Comparison of ENCODE assay signal across 8 cellular contexts in genomic region chr13:51803422-51804294, GRCh38. TPM values are rescaled to one million over a fixed set of nuclear protein-coding genes. Genes with fewer than 3 reads are reported as not detected.
A peak's percentile ranks its signal among the peaks of the same experiment; 100 is the strongest.
DNase-seq lines count a peak whose midpoint lies in the region; ATAC-seq and TF ChIP-seq lines count a peak whose summit lies in the region.

DHRS12 (minus strand) TSS chr13:51804163; CDS start chr13:51799659, 4,504 bp downstream.

- H3K27me3 ChIP-seq in layer of hippocampus (ENCODE audit: control insufficient read depth, insufficient read depth, low read length) = no peaks in the 10 kb centered on the region

- H3K9me3 Mint-ChIP-seq in activated CD4-positive, alpha-beta T cell treated with anti-CD3 and anti-CD28 coated beads for 36 hours (ENCODE audit: low read depth) = peaks cover under 1% of the 10 kb centered on the region

- peak within 1 kb of the TSS; percentile 100 for H3K27ac ChIP-seq in layer of hippocampus (ENCODE audit: low read depth, low read length)

- CTCF ChIA-PET in activated CD4-positive, alpha-beta T cell treated with anti-CD3 and anti-CD28 coated beads for 36 hours (lab: Charles Lee) = interaction anchor here (0.7 to 2.3 kb wide), 7 partner anchors 11 to 267 kb away, joined by 3 to 14 read pairs (median 3); no protein-coding TSS in a partner anchor

- H3K27ac Mint-ChIP-seq in activated CD4-positive, alpha-beta T cell treated with anti-CD3 and anti-CD28 coated beads for 36 hours = peak within 1 kb of the TSS; percentile 99

- peaks cover 7% of the 10 kb centered on the region for H3K36me3 Mint-ChIP-seq in activated CD4-positive, alpha-beta T cell treated with anti-CD3 and anti-CD28 coated beads for 36 hours (ENCODE audit: low read depth)

- intact Hi-C loops in activated CD4-positive, alpha-beta T cell treated with anti-CD3 and anti-CD28 coated beads for 36 hours (cut with DNase I, micrococcal nuclease) = loop anchor here (1.0 to 5.0 kb wide), 15 partner anchors 12 to 1806 kb away; partner anchors contain the start of genes INTS6 (in 2 of the 2), ALG11 (in 1 of the 2), CKAP2 (in 1 of the 2) and FAM124A (in 1 of the 2)

- peak within 1 kb of the TSS; percentile 79 for H3K4me3 ChIP-seq in choroid plexus epithelial cell (ENCODE audit: low read depth, low read length)

- H3K27me3 Mint-ChIP-seq in activated CD4-positive, alpha-beta T cell treated with anti-CD3 and anti-CD28 coated beads for 36 hours = no peaks in the 10 kb centered on the region

- ATAC-seq in GM18870 (IDR thresholded peaks at IDR 0.05; ENCODE audit: unreplicated experiment) = peak; percentile 64
- peak; percentile 86 for ATAC-seq in HG03103 (IDR thresholded peaks at IDR 0.05; ENCODE audit: low read depth, unreplicated experiment)
- ATAC-seq in activated CD4-positive, alpha-beta T cell treated with anti-CD3 and anti-CD28 coated beads for 36 hours = peak; percentile 77

- POLR2A ChIA-PET in activated CD4-positive, alpha-beta T cell treated with anti-CD3 and anti-CD28 coated beads for 36 hours (lab: Charles Lee) = interaction anchor here (0.6 to 2.1 kb wide), 4 partner anchors 15 to 363 kb away, joined by 3 to 30 read pairs (median 8); partner anchors contain the start of gene INTS6

- peak within 1 kb of the TSS; percentile 87 for H3K4me3 Mint-ChIP-seq in activated CD4-positive, alpha-beta T cell treated with anti-CD3 and anti-CD28 coated beads for 36 hours

- DNase-seq in AG20443 (ENCODE audit: low spot score) = peak; percentile 97
- DNase-seq in NCI-H446 treated with DMSO at 0.1 percent for 48 hours (lab: John Stamatoyannopoulos, UW) = peak; percentile 63
- peak; percentile 90 for DNase-seq in activated CD4-positive, alpha-beta T cell treated with anti-CD3 and anti-CD28 coated beads for 36 hours
- DNase-seq in choroid plexus epithelial cell (ENCODE audit: low read depth) = peak; percentile 86
- peak; percentile 76 to 77 for DNase-seq in stimulated activated CD4-positive, alpha-beta T cell treated with anti-CD3 and anti-CD28 coated beads, Interleukin-1b, Interleukin-23, amount 100 ng/mL, for 4 hours (ENCODE audit: low read depth in 2 of 2)

- peaks cover 50% of the 10 kb centered on the region for H3K4me1 Mint-ChIP-seq in activated CD4-positive, alpha-beta T cell treated with anti-CD3 and anti-CD28 coated beads for 36 hours

- no peak for TF ChIP-seq CTCF in choroid plexus epithelial cell (conservative IDR thresholded peaks at IDR 0.05; ENCODE audit: low read depth, low read length)

RNA-seq across cellular contexts. Expression of gene DHRS12, which starts in this region (rescaled TPM):
- 1 to 10 TPM; 4.9 to 5.3 TPM for total RNA-seq in activated CD4-positive, alpha-beta T cell treated with anti-CD3 and anti-CD28 coated beads for 36 hours

Comparison
In these comparisons a context has a peak if more than half of its experiments do, and no peak if none do; other contexts are left out.
1. Peak in every context shown above with its lines: DNase-seq, ATAC-seq, H3K4me3 ChIP-seq and H3K27ac ChIP-seq.